12 cellular contexts compared by ENCODE assay signal in genomic region chrX:48511561-48511960, GRCh38. TPM values are rescaled to one million over a fixed set of nuclear protein-coding genes. Genes with fewer than 3 reads are reported as not detected.
DNase-seq lines count a peak whose midpoint lies in the region; ATAC-seq and TF ChIP-seq lines count a peak whose summit lies in the region.
"Had no signal": no experiment of that assay in that cellular context is flagged by ENCODE, and none has a peak within 500 bp of the region (broad histone marks: within the 10 kb centered on the region; RNA-seq: fewer than 3 reads in every experiment).

No MANE protein-coding gene starts in this region.

- H3K4me3 ChIP-seq in KMS-11 (IDR thresholded peaks at IDR 0.05; ENCODE audit: insufficient read depth, low read depth, low read length), result no peak overlapping the region
- H3K4me3 ChIP-seq in parathyroid adenoma (ENCODE audit: low read depth, low read length), result no peak overlapping the region
- no peak overlapping the region for H3K4me3 ChIP-seq in esophagus squamous epithelium
- H3K4me3 ChIP-seq in MG63, result no peak overlapping the region

- H3K4me1 ChIP-seq in KMS-11 (ENCODE audit: low read depth, poor library complexity, severe bottlenecking), result peaks cover 3% of the 10 kb centered on the region
- H3K4me1 ChIP-seq in parathyroid adenoma, result no peaks in the 10 kb centered on the region
- peaks cover 0 to 21% (median 4%) of the 10 kb centered on the region in 3 donors for H3K4me1 ChIP-seq in esophagus squamous epithelium

- H3K9me3 ChIP-seq in parathyroid adenoma (ENCODE audit: control insufficient read depth, low read length), result no peaks in the 10 kb centered on the region
- H3K9me3 ChIP-seq in esophagus squamous epithelium, result no peaks in the 10 kb centered on the region
- H3K9me3 ChIP-seq in MG63, result no peaks in the 10 kb centered on the region

- H3K79me2 ChIP-seq in KMS-11 (ENCODE audit: insufficient read depth, low read depth) (no peaks in the 10 kb centered on the region), parathyroid adenoma (no peaks in the 10 kb centered on the region)

- intact Hi-C loops in esophagus squamous epithelium (cut with DNase I), result no loop called here

- no peak overlapping the region for H2AFZ ChIP-seq in KMS-11 (ENCODE audit: low read depth)
- H2AFZ ChIP-seq in parathyroid adenoma, result no peak overlapping the region

- H3K27ac Mint-ChIP-seq in central memory CD8-positive, alpha-beta T cell (ENCODE audit: low read depth), result peak overlapping the region; percentile 90
- H3K27ac Mint-ChIP-seq: activated CD4-positive, alpha-beta memory T cell treated with anti-CD3 and anti-CD28 coated beads, Interleukin-2, amount 10 ng/mL, durations not matched to agents 7 days and 5 days; mesothelial cell of epicardium had no signal

- H3K4me2 ChIP-seq in KMS-11 (no peak overlapping the region), parathyroid adenoma (ENCODE audit: low read length) (no peak overlapping the region)

- no peak for TF ChIP-seq POLR2A in esophagus squamous epithelium (IDR thresholded peaks at IDR 0.05)

- H3K9me3 Mint-ChIP-seq in central memory CD8-positive, alpha-beta T cell, result no peaks in the 10 kb centered on the region
- H3K9me3 Mint-ChIP-seq: activated CD4-positive, alpha-beta memory T cell treated with anti-CD3 and anti-CD28 coated beads, Interleukin-2, amount 10 ng/mL, durations not matched to agents 7 days and 5 days; CD4-positive, CD25-positive, alpha-beta regulatory T cell had no signal

- 65 to 79% methylated on average over 2 to 4 of the region's 4 CpGs for WGBS in esophagus squamous epithelium, 2 donors

- peaks cover 31% of the 10 kb centered on the region for H3K4me1 Mint-ChIP-seq in central memory CD8-positive, alpha-beta T cell

- TF ChIP-seq CTCF in KMS-11 (conservative IDR thresholded peaks at IDR 0.05; ENCODE audit: low read depth, low read length) (0 out of 2 replicates have a peak, but pooled peaks have one; percentile 27), parathyroid adenoma (IDR thresholded peaks at IDR 0.05) (peak; percentile 26), esophagus squamous epithelium (IDR thresholded peaks at IDR 0.05) (peak in 2 of 6 experiments; percentile 20 to 34)

- no peaks in the 10 kb centered on the region for H3K27me3 Mint-ChIP-seq in central memory CD8-positive, alpha-beta T cell
- H3K27me3 Mint-ChIP-seq: activated CD4-positive, alpha-beta memory T cell treated with anti-CD3 and anti-CD28 coated beads, Interleukin-2, amount 10 ng/mL, durations not matched to agents 7 days and 5 days; CD4-positive, CD25-positive, alpha-beta regulatory T cell had no signal

- H4K20me1 ChIP-seq in KMS-11 (ENCODE audit: insufficient read depth), result no peaks in the 10 kb centered on the region

- H3K36me3 Mint-ChIP-seq in central memory CD8-positive, alpha-beta T cell (ENCODE audit: insufficient read depth), result peaks cover 23% of the 10 kb centered on the region

- ATAC-seq in central memory CD8-positive, alpha-beta T cell (replicated peaks; ENCODE audit: extremely low read depth, poor library complexity, severe bottlenecking), result no peak

- no peaks in the 10 kb centered on the region for H3K36me3 ChIP-seq in KMS-11 (ENCODE audit: insufficient read depth)
- H3K36me3 ChIP-seq in parathyroid adenoma (ENCODE audit: control insufficient read depth, insufficient read depth, low read length), result no peaks in the 10 kb centered on the region
- H3K36me3 ChIP-seq in esophagus squamous epithelium, result peaks cover 0 to 26% (median 0%) of the 10 kb centered on the region in 3 donors
- H3K36me3 ChIP-seq in MG63, result no peaks in the 10 kb centered on the region

- no peak overlapping the region for H3K9ac ChIP-seq in KMS-11
- no peak overlapping the region for H3K9ac ChIP-seq in parathyroid adenoma

- H3K27ac ChIP-seq in KMS-11 (no peak overlapping the region), parathyroid adenoma (no peak overlapping the region), esophagus squamous epithelium (no peak overlapping the region)

- peak; percentile 8 for DNase-seq in NCI-H748 (lab: John Stamatoyannopoulos, UW; ENCODE audit: unreplicated experiment)
- no peak for DNase-seq in NCI-H748 treated with DMSO at 0.1 percent for 48 hours (lab: John Stamatoyannopoulos, UW)
- no peak for DNase-seq in central memory CD8-positive, alpha-beta T cell (ENCODE audit: low spot score in 2 of 2)
- no peak for DNase-seq in esophagus squamous epithelium (lab: John Stamatoyannopoulos, UW)
- DNase-seq in 8988T, result no peak
- no peak for DNase-seq in MG63
- DNase-seq: activated CD4-positive, alpha-beta memory T cell treated with anti-CD3 and anti-CD28 coated beads, Interleukin-2, amount 10 ng/mL, durations not matched to agents 7 days and 5 days; CD4-positive, CD25-positive, alpha-beta regulatory T cell; stimulated activated CD4-positive, alpha-beta T cell treated with anti-CD3 and anti-CD28 coated beads, Interleukin-2, amount 100 ng/mL, for 48 hours had no signal

- H3K27me3 ChIP-seq in KMS-11 (ENCODE audit: insufficient read depth, low read depth) (no peaks in the 10 kb centered on the region), parathyroid adenoma (ENCODE audit: control insufficient read depth, insufficient read depth, low read length) (no peaks in the 10 kb centered on the region), esophagus squamous epithelium (no peaks in the 10 kb centered on the region), MG63 (no peaks in the 10 kb centered on the region)

- H3K4me3 Mint-ChIP-seq in central memory CD8-positive, alpha-beta T cell, result no peak overlapping the region
- H3K4me3 Mint-ChIP-seq: activated CD4-positive, alpha-beta memory T cell treated with anti-CD3 and anti-CD28 coated beads, Interleukin-2, amount 10 ng/mL, durations not matched to agents 7 days and 5 days had no signal

RNA-seq across cellular contexts. Expression of gene PORCN, which starts 2.8 kb away (rescaled TPM):
- 10 to 100 TPM; 11.2 to 25.8 (median 17.6) TPM for total RNA-seq in esophagus squamous epithelium
- 1.6 and 11.2 TPM in 2 replicates for total RNA-seq in MG63 (2014; rRNA removed; shearing (Covaris generic); ENCODE audit: low replicate concordance)

RNA-seq across cellular contexts. Expression of gene EBP, which starts 10.0 kb away (rescaled TPM):
- total RNA-seq in esophagus squamous epithelium, result 100 to 1,000 TPM in 1 of 4 donors, 10 to 100 TPM in 3; 60.8 to 119 (median 87.1) TPM
- total RNA-seq in MG63 (2014; rRNA removed; shearing (Covaris generic); ENCODE audit: low replicate concordance), result 15.9 and 32.9 TPM in 2 replicates

RNA-seq across cellular contexts. Expression of gene TBC1D25, which starts 28.0 kb away (rescaled TPM):
- total RNA-seq in esophagus squamous epithelium, result 10 to 100 TPM in 1 of 4 donors, 1 to 10 TPM in 3; 5.5 to 11.7 (median 8.5) TPM
- 2.7 and 9.3 TPM in 2 replicates for total RNA-seq in MG63 (2014; rRNA removed; shearing (Covaris generic); ENCODE audit: low replicate concordance)

RNA-seq across cellular contexts. Expression of gene FTSJ1, which starts 35.6 kb away (rescaled TPM):
- total RNA-seq in esophagus squamous epithelium, result 10 to 100 TPM; 33.4 to 61.8 (median 45.8) TPM
- 55.3 and 76.6 TPM in 2 replicates for total RNA-seq in MG63 (2014; rRNA removed; shearing (Covaris generic); ENCODE audit: low replicate concordance)

RNA-seq across cellular contexts. Expression of gene SLC38A5, which starts 41.5 kb away (rescaled TPM):
- 10 to 100 TPM in 3 of 4 donors, 1 to 10 TPM in 1; 9.6 to 25.4 (median 24.7) TPM for total RNA-seq in esophagus squamous epithelium
- 0.79 and 2.0 TPM in 2 replicates for total RNA-seq in MG63 (2014; rRNA removed; shearing (Covaris generic); ENCODE audit: low replicate concordance)
